ENCODE assay signal across 20 cellular contexts in genomic region chr4:76078033-76078613, GRCh38. TPM values are rescaled to one million over a fixed set of nuclear protein-coding genes. Genes with fewer than 3 reads are reported as not detected.
"Had no signal": no experiment of that assay in that cellular context is flagged by ENCODE, and none has a peak within 500 bp of the region (broad histone marks: within the 10 kb centered on the region; RNA-seq: fewer than 3 reads in every experiment).

No MANE protein-coding gene starts in this region.

- H3K9ac ChIP-seq: neural progenitor cell had no signal

- H3K27me3 ChIP-seq: adrenal gland, neural progenitor cell, ovary, SJSA1, suprapubic skin had no signal

- H3K36me3 ChIP-seq: adrenal gland, neural progenitor cell, ovary, SJSA1, suprapubic skin had no signal

- DNase-seq: activated CD4-positive, alpha-beta memory T cell treated with anti-CD3 and anti-CD28 coated beads for 36 hours; activated CD8-positive, alpha-beta memory T cell treated with anti-CD3 and anti-CD28 coated beads, Interleukin-2, amount 10 ng/mL, durations not matched to agents 7 days and 5 days; activated naive CD4-positive, alpha-beta T cell treated with anti-CD3 and anti-CD28 coated beads, Interleukin-2, amount 50 U/mL, for 16 hours; activated T-cell treated with anti-CD3 and anti-CD28 coated beads, Interleukin-2, amount 50 U/mL, for 1 hour; adrenal gland; effector memory CD8-positive, alpha-beta T cell; hypothalamus; kidney glomerular epithelial cell; ovary; small intestine; stimulated activated naive CD8-positive, alpha-beta T cell treated with anti-CD3 and anti-CD28 coated beads, Interleukin-15, Interleukin-2, amounts not matched to agents 100 U/mL and 50 U/mL, for 24 hours; T-helper 1 cell; T1000; trophoblast cell had no signal

- H3K9me3 ChIP-seq: adrenal gland, ovary, SJSA1, suprapubic skin had no signal

- H3K4me1 Mint-ChIP-seq: activated CD8-positive, alpha-beta memory T cell treated with anti-CD3 and anti-CD28 coated beads, Interleukin-2, amount 10 ng/mL, durations not matched to agents 7 days and 5 days; neural progenitor cell had no signal

- H3K36me3 Mint-ChIP-seq: activated CD4-positive, alpha-beta memory T cell treated with anti-CD3 and anti-CD28 coated beads for 36 hours; activated CD8-positive, alpha-beta memory T cell treated with anti-CD3 and anti-CD28 coated beads, Interleukin-2, amount 10 ng/mL, durations not matched to agents 7 days and 5 days; neural progenitor cell had no signal

- H3K27ac Mint-ChIP-seq: activated CD4-positive, alpha-beta memory T cell treated with anti-CD3 and anti-CD28 coated beads for 36 hours; activated CD8-positive, alpha-beta memory T cell treated with anti-CD3 and anti-CD28 coated beads, Interleukin-2, amount 10 ng/mL, durations not matched to agents 7 days and 5 days; dendritic cell treated with granulocyte-macrophage colony-stimulating factor and Interleukin-4, amounts not matched to agents 40 ng/mL and 50 ng/mL, for 4 days; effector memory CD8-positive, alpha-beta T cell; neural progenitor cell had no signal

- H3K4me3 Mint-ChIP-seq: activated CD4-positive, alpha-beta memory T cell treated with anti-CD3 and anti-CD28 coated beads for 36 hours; activated CD8-positive, alpha-beta memory T cell treated with anti-CD3 and anti-CD28 coated beads, Interleukin-2, amount 10 ng/mL, durations not matched to agents 7 days and 5 days; dendritic cell treated with granulocyte-macrophage colony-stimulating factor and Interleukin-4, amounts not matched to agents 40 ng/mL and 50 ng/mL, for 4 days; effector memory CD8-positive, alpha-beta T cell; neural progenitor cell had no signal

- H3K4me1 ChIP-seq: adrenal gland, SJSA1, suprapubic skin had no signal

- ATAC-seq: activated CD8-positive, alpha-beta memory T cell treated with anti-CD3 and anti-CD28 coated beads, Interleukin-2, amount 10 ng/mL, durations not matched to agents 7 days and 5 days; effector memory CD8-positive, alpha-beta T cell; stimulated activated naive CD8-positive, alpha-beta T cell treated with anti-CD3 and anti-CD28 coated beads, Interleukin-15, Interleukin-2, amounts not matched to agents 100 U/mL and 50 U/mL, for 24 hours had no signal

- H3K27ac ChIP-seq: adrenal gland, neural progenitor cell, ovary, SJSA1, suprapubic skin had no signal

- H3K9me3 Mint-ChIP-seq: activated CD4-positive, alpha-beta memory T cell treated with anti-CD3 and anti-CD28 coated beads for 36 hours; dendritic cell treated with granulocyte-macrophage colony-stimulating factor and Interleukin-4, amounts not matched to agents 40 ng/mL and 50 ng/mL, for 4 days; effector memory CD8-positive, alpha-beta T cell; neural progenitor cell had no signal

- H3K4me3 ChIP-seq: adrenal gland, neural progenitor cell, ovary, SJSA1, suprapubic skin had no signal

RNA-seq across cellular contexts. Expression of gene ART3, which starts 3.6 kb away (rescaled TPM):
- total RNA-seq: activated CD8-positive, alpha-beta memory T cell treated with anti-CD3 and anti-CD28 coated beads, Interleukin-2, amount 10 ng/mL, durations not matched to agents 7 days and 5 days; fibroblast of lung; lung microvascular endothelial cell had no signal

RNA-seq across cellular contexts. Expression of gene CXCL11, which starts 42.3 kb away (rescaled TPM):
- total RNA-seq: activated CD4-positive, alpha-beta memory T cell treated with anti-CD3 and anti-CD28 coated beads for 36 hours; fibroblast of lung; SJSA1 had no signal
- polyA plus RNA-seq: fibroblast of lung had no signal

RNA-seq across cellular contexts. Expression of gene CXCL10, which starts 54.8 kb away (rescaled TPM):
- total RNA-seq: suprapubic skin had no signal
